ENCODE assay signal across 8 cellular contexts in the genomic region with DNA sequence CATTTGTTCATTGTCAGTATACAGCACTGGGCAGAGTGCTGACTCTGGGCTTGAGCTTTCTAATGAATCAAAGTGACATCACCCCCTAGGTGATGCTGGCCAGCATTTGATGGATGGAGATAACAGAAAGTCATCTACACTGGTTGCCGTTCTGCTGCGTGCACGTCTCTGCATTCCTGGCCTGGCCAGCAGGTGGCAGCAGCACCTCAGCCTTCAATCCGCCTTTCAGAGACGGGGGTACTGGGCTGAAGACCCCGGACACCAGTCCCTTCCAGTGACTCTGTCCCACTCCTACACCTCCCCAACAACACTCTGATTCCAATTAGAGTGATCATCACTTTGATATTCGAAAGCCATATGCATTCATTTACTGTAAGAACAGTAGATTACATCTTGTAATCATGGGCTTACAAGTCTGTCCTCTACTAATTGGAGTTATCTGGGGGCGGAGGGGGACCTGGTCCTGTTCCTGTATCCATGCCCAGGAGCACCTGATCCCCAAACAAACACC. TPM values are rescaled to one million over a fixed set of nuclear protein-coding genes. Genes with fewer than 3 reads are reported as not detected.
A peak's percentile ranks its signal among the peaks of the same experiment; 100 is the strongest.
DNase-seq lines count a peak whose midpoint lies in the region; ATAC-seq and TF ChIP-seq lines count a peak whose summit lies in the region.

No MANE protein-coding gene starts in this region.

- CTCF ChIA-PET in activated CD4-positive, alpha-beta T cell treated with anti-CD3 and anti-CD28 coated beads for 36 hours (lab: Charles Lee): interaction anchor here (0.6 to 5.8 kb wide), 21 partner anchors 8 to 638 kb away, joined by 3 to 98 read pairs (median 4); partner anchors contain the start of gene CDC42EP4

- H3K27ac Mint-ChIP-seq in activated CD4-positive, alpha-beta T cell treated with anti-CD3 and anti-CD28 coated beads for 36 hours: no peak overlapping the region

- H3K9me3 Mint-ChIP-seq in activated CD4-positive, alpha-beta T cell treated with anti-CD3 and anti-CD28 coated beads for 36 hours (ENCODE audit: low read depth): no peaks in the 10 kb centered on the region

- H3K27ac ChIP-seq in colonic mucosa (no peak overlapping the region), lung (ENCODE audit: low read depth in 1 of 2, low read length in 1 of 2) (no peak overlapping the region)

- H3K9me3 ChIP-seq in colonic mucosa: no peaks in the 10 kb centered on the region
- peaks cover 0 to 1% of the 10 kb centered on the region in 2 donors for H3K9me3 ChIP-seq in lung (ENCODE audit: control insufficient read depth in 2 of 2, insufficient read depth in 1 of 2, low read length in 1 of 2)

- intact Hi-C loops in activated CD4-positive, alpha-beta T cell treated with anti-CD3 and anti-CD28 coated beads for 36 hours (cut with DNase I, micrococcal nuclease): loop anchor here (1.0 to 5.0 kb wide), 4 partner anchors 115 to 698 kb away; no protein-coding TSS in a partner anchor
- intact Hi-C loops in colonic mucosa (cut with DNase I): loop anchor here (1.0 to 5.0 kb wide), 2 partner anchors 57 to 114 kb away; partner anchors contain the start of gene CDC42EP4

- H3K36me3 ChIP-seq in colonic mucosa: no peaks in the 10 kb centered on the region
- H3K36me3 ChIP-seq in lung (ENCODE audit: control insufficient read depth in 2 of 2, insufficient read depth in 2 of 2, low read length in 2 of 2): no peaks in the 10 kb centered on the region

- H3K36me3 Mint-ChIP-seq in activated CD4-positive, alpha-beta T cell treated with anti-CD3 and anti-CD28 coated beads for 36 hours (ENCODE audit: low read depth): no peaks in the 10 kb centered on the region

- peak; percentile 98 for TF ChIP-seq CTCF in colonic mucosa (IDR thresholded peaks at IDR 0.05)
- TF ChIP-seq CTCF in lung (IDR thresholded peaks at IDR 0.05; ENCODE audit: control extremely low read depth, extremely low read depth): peak; percentile 96

- 6 to 11% methylated on average over 8 of the region's 8 CpGs for WGBS in lung, 2 donors

- H3K4me3 ChIP-seq in colonic mucosa: no peak overlapping the region
- no peak overlapping the region for H3K4me3 ChIP-seq in lung

- H3K9ac ChIP-seq in colonic mucosa (ENCODE audit: low read depth in 2 of 2, low read length in 2 of 2): no peak overlapping the region

- H3K4me1 ChIP-seq in colonic mucosa (no peaks in the 10 kb centered on the region), lung (ENCODE audit: control insufficient read depth in 2 of 2, insufficient read depth in 2 of 2, low read length in 2 of 2) (no peaks in the 10 kb centered on the region)

- H3K27me3 Mint-ChIP-seq in activated CD4-positive, alpha-beta T cell treated with anti-CD3 and anti-CD28 coated beads for 36 hours: no peaks in the 10 kb centered on the region

- DNase-seq in Ammon's horn (ENCODE audit: low spot score) (peak; percentile 84), NCI-H1694 (lab: John Stamatoyannopoulos, UW) (peak; percentile 28), colonic mucosa (peak; percentile 51), lung (ENCODE audit: low spot score) (no peak), NCI-H2107 (lab: John Stamatoyannopoulos, UW) (no peak)
- peak; percentile 75 for DNase-seq in activated CD4-positive, alpha-beta T cell treated with anti-CD3 and anti-CD28 coated beads for 36 hours
- DNase-seq in stimulated activated CD8-positive, alpha-beta memory T cell treated with anti-CD3 and anti-CD28 coated beads, Interleukin-4, amount 100 ng/mL, for 24 hours (ENCODE audit: low read depth): peak; percentile 29

- POLR2A ChIA-PET in activated CD4-positive, alpha-beta T cell treated with anti-CD3 and anti-CD28 coated beads for 36 hours (lab: Charles Lee): no interaction called here

- H3K4me1 Mint-ChIP-seq in activated CD4-positive, alpha-beta T cell treated with anti-CD3 and anti-CD28 coated beads for 36 hours: no peaks in the 10 kb centered on the region

- no peak overlapping the region for H3K4me3 Mint-ChIP-seq in activated CD4-positive, alpha-beta T cell treated with anti-CD3 and anti-CD28 coated beads for 36 hours

- ATAC-seq in GM18511 (IDR thresholded peaks at IDR 0.05; ENCODE audit: unreplicated experiment) (peak; percentile 58), lung (ENCODE audit: insufficient read depth, low FRiP score) (peak; percentile 74)
- peak; percentile 92 for ATAC-seq in activated CD4-positive, alpha-beta T cell treated with anti-CD3 and anti-CD28 coated beads for 36 hours

- no peaks in the 10 kb centered on the region for H3K27me3 ChIP-seq in colonic mucosa
- H3K27me3 ChIP-seq in lung (ENCODE audit: control insufficient read depth, insufficient read depth): no peaks in the 10 kb centered on the region

RNA-seq across cellular contexts. Expression of gene CPSF4L, which starts 6.0 kb away (rescaled TPM):
- total RNA-seq in activated CD4-positive, alpha-beta T cell treated with anti-CD3 and anti-CD28 coated beads for 36 hours: not detected
- total RNA-seq in colonic mucosa (not detected), lung (not detected)
- polyA plus RNA-seq in lung: not detected

RNA-seq across cellular contexts. Expression of gene CDC42EP4, which starts 56.1 kb away (rescaled TPM):
- under 1 TPM; 0.87 to 0.91 TPM for total RNA-seq in activated CD4-positive, alpha-beta T cell treated with anti-CD3 and anti-CD28 coated beads for 36 hours
- total RNA-seq in colonic mucosa: 10 to 100 TPM; 52.8 to 65.3 TPM
- total RNA-seq in lung: 10 to 100 TPM; 52.0 to 56.2 TPM
- polyA plus RNA-seq in lung: 10 to 100 TPM; 18.6 to 52.2 TPM

Comparison
In these comparisons a context has a peak if more than half of its experiments do, and no peak if none do; other contexts are left out.
1. DNase-seq: peak in Ammon's horn (single experiment), NCI-H1694 (single experiment), activated CD4-positive, alpha-beta T cell treated with anti-CD3 and anti-CD28 coated beads for 36 hours (single experiment), colonic mucosa (single experiment) and stimulated activated CD8-positive, alpha-beta memory T cell treated with anti-CD3 and anti-CD28 coated beads, Interleukin-4, amount 100 ng/mL, for 24 hours (single experiment); none in lung (single experiment) and NCI-H2107 (single experiment).
2. RNA of gene CDC42EP4, which starts 56.1 kb away (total RNA-seq): 52.8 to 65.3 TPM in colonic mucosa and 52.0 to 56.2 TPM in lung; 0.87 to 0.91 TPM in activated CD4-positive, alpha-beta T cell treated with anti-CD3 and anti-CD28 coated beads for 36 hours; every median in the first group is over 10 times any median in the second.
3. Peak in every context shown above with its lines, with median percentiles within 50 percentile points of each other: ATAC-seq.